Comparison of ENCODE assay signal across 8 cellular contexts in genomic region chr22:41920271-41920976, GRCh38. TPM values are rescaled to one million over a fixed set of nuclear protein-coding genes. Genes with fewer than 3 reads are reported as not detected.
A peak's percentile ranks its signal among the peaks of the same experiment; 100 is the strongest.
DNase-seq lines count a peak whose midpoint lies in the region; ATAC-seq and TF ChIP-seq lines count a peak whose summit lies in the region.

No MANE protein-coding gene starts in this region.

- WGBS in mammary epithelial cell (ENCODE audit: low coverage, missing lambda C conversion rate): 56% methylated on average over 6 of the region's 21 CpGs
- WGBS in sigmoid colon, 2 donors: 48% methylated on average over 21 of the region's 21 CpGs

- in situ Hi-C loops in mammary epithelial cell (cut with MboI; ENCODE audit: low sequenced_read_pairs in 2 of 2): no loop called here

- DNase-seq in mammary epithelial cell (no peak), sigmoid colon (no peak), DMS 273 treated with DMSO at 0.1 percent for 48 hours (lab: John Stamatoyannopoulos, UW) (no peak), MM.1S (no peak), NCI-H526 (lab: John Stamatoyannopoulos, UW) (no peak)
- DNase-seq in activated CD8-positive, alpha-beta memory T cell treated with anti-CD3 and anti-CD28 coated beads, Interleukin-2, amount 10 ng/mL, durations not matched to agents 7 days and 5 days: no peak

- H3K9me3 ChIP-seq in mammary epithelial cell (replicated peaks; ENCODE audit: insufficient read depth, low read length) (no peaks in the 10 kb centered on the region), sigmoid colon (no peaks in the 10 kb centered on the region), MM.1S (replicated peaks; ENCODE audit: insufficient read depth, low read length) (no peaks in the 10 kb centered on the region)

- peaks cover 24% of the 10 kb centered on the region for H3K27me3 Mint-ChIP-seq in activated CD8-positive, alpha-beta memory T cell treated with anti-CD3 and anti-CD28 coated beads, Interleukin-2, amount 10 ng/mL, durations not matched to agents 7 days and 5 days

- H3K36me3 ChIP-seq in mammary epithelial cell (ENCODE audit: insufficient read depth, low read length) (no peaks in the 10 kb centered on the region), sigmoid colon (no peaks in the 10 kb centered on the region), MM.1S (replicated peaks; ENCODE audit: insufficient read depth, low read length) (no peaks in the 10 kb centered on the region)

- no peaks in the 10 kb centered on the region for H4K20me1 ChIP-seq in mammary epithelial cell (ENCODE audit: insufficient read depth, low read length)
- no peaks in the 10 kb centered on the region for H4K20me1 ChIP-seq in MM.1S (ENCODE audit: insufficient read depth, low read length)

- no peak overlapping the region for H3K27ac Mint-ChIP-seq in activated CD8-positive, alpha-beta memory T cell treated with anti-CD3 and anti-CD28 coated beads, Interleukin-2, amount 10 ng/mL, durations not matched to agents 7 days and 5 days

- no peaks in the 10 kb centered on the region for H3K9me3 Mint-ChIP-seq in activated CD8-positive, alpha-beta memory T cell treated with anti-CD3 and anti-CD28 coated beads, Interleukin-2, amount 10 ng/mL, durations not matched to agents 7 days and 5 days (ENCODE audit: low read depth)

- H3K9me2 ChIP-seq in MM.1S (replicated peaks; ENCODE audit: insufficient read depth, low read length): no peaks in the 10 kb centered on the region

- intact Hi-C loops in mammary epithelial cell (cut with micrococcal nuclease): no loop called here
- intact Hi-C loops in sigmoid colon (cut with DNase I): no loop called here

- CTCF ChIA-PET in mammary epithelial cell (lab: Charles Lee; ENCODE audit: low non-redundant PET): no interaction called here
- CTCF ChIA-PET in activated CD8-positive, alpha-beta memory T cell treated with anti-CD3 and anti-CD28 coated beads, Interleukin-2, amount 10 ng/mL, durations not matched to agents 7 days and 5 days (lab: Charles Lee): interaction anchor here (1.9 kb wide), 1 partner anchor 224 kb away, joined by 5 read pairs; no protein-coding TSS in a partner anchor

- TF ChIP-seq EP300 in sigmoid colon (IDR thresholded peaks at IDR 0.05): no peak

- BruUV-seq in mammary epithelial cell (replicated peaks; lab: Mats Ljungman, UMichigan): no TSS peak

- dilution Hi-C loops in mammary epithelial cell (cut with HindIII; ENCODE audit: low sequenced_read_pairs): no loop called here

- H3K4me2 ChIP-seq in mammary epithelial cell (ENCODE audit: insufficient read depth, low read depth, low read length) (no peak overlapping the region), MM.1S (ENCODE audit: low read depth, low read length) (no peak overlapping the region)

- H3K27me3 ChIP-seq in mammary epithelial cell (ENCODE audit: insufficient read depth, low read length) (peaks cover 4% of the 10 kb centered on the region), sigmoid colon (peaks cover 12 to 63% (median 62%) of the 10 kb centered on the region in 3 donors), MM.1S (replicated peaks; ENCODE audit: insufficient read depth, low read length) (peaks cover 35% of the 10 kb centered on the region)

- H3K4me1 ChIP-seq in mammary epithelial cell (ENCODE audit: insufficient read depth, low read length) (peaks cover 14% of the 10 kb centered on the region), sigmoid colon (peaks cover 0 to 16% (median 15%) of the 10 kb centered on the region in 4 donors), MM.1S (ENCODE audit: low read length) (peaks cover 11% of the 10 kb centered on the region; the same call in 1 of the 2 replicates)

- no peak overlapping the region for H3K27ac ChIP-seq in mammary epithelial cell (ENCODE audit: insufficient read depth, low read depth, low read length)
- H3K27ac ChIP-seq in sigmoid colon: no peak overlapping the region
- no peak overlapping the region for H3K27ac ChIP-seq in MM.1S (ENCODE audit: low read length)

- ATAC-seq in GM18909 (IDR thresholded peaks at IDR 0.05; ENCODE audit: poor library complexity, unreplicated experiment) (peak; percentile 26), HG02798 (IDR thresholded peaks at IDR 0.05; ENCODE audit: poor library complexity, unreplicated experiment) (peak; percentile 18)
- ATAC-seq in activated CD8-positive, alpha-beta memory T cell treated with anti-CD3 and anti-CD28 coated beads, Interleukin-2, amount 10 ng/mL, durations not matched to agents 7 days and 5 days: no peak

- no peak for TF ChIP-seq POLR2A in sigmoid colon (IDR thresholded peaks at IDR 0.05)

- H3K9ac ChIP-seq in mammary epithelial cell (ENCODE audit: insufficient read depth, low read length) (no peak overlapping the region), MM.1S (ENCODE audit: low read length) (no peak overlapping the region)

- H3K4me3 ChIP-seq in mammary epithelial cell (replicated peaks in 1 of 3; ENCODE audit: insufficient read depth in 1 of 3, low read depth in 2 of 3, low read length in 3 of 3) (no peak overlapping the region), sigmoid colon (peak overlapping the region in 3 of 4 donors; percentile 33 to 52 (median 51)), MM.1S (ENCODE audit: low read length) (no peak overlapping the region)

- H3K79me2 ChIP-seq in mammary epithelial cell (ENCODE audit: insufficient read depth, low read length): no peaks in the 10 kb centered on the region
- H3K79me2 ChIP-seq in MM.1S (ENCODE audit: low read length): no peaks in the 10 kb centered on the region

- H3K36me3 Mint-ChIP-seq in activated CD8-positive, alpha-beta memory T cell treated with anti-CD3 and anti-CD28 coated beads, Interleukin-2, amount 10 ng/mL, durations not matched to agents 7 days and 5 days: no peaks in the 10 kb centered on the region

- H3K4me3 Mint-ChIP-seq in activated CD8-positive, alpha-beta memory T cell treated with anti-CD3 and anti-CD28 coated beads, Interleukin-2, amount 10 ng/mL, durations not matched to agents 7 days and 5 days: no peak overlapping the region

- no peaks in the 10 kb centered on the region for H3F3A ChIP-seq in MM.1S (ENCODE audit: insufficient read depth, low read length)

- TF ChIP-seq CTCF in mammary epithelial cell (conservative IDR thresholded peaks at IDR 0.05 in 1 of 2, IDR thresholded peaks at IDR 0.05 in 1 of 2; ENCODE audit: extremely low read depth in 1 of 2, insufficient read depth in 1 of 2, low read depth in 1 of 2, low read length in 2 of 2): no peak
- no peak for TF ChIP-seq CTCF in sigmoid colon (IDR thresholded peaks at IDR 0.05)
- TF ChIP-seq CTCF in MM.1S (IDR thresholded peaks at IDR 0.05; ENCODE audit: low read length): no peak

- H2AFZ ChIP-seq in mammary epithelial cell (ENCODE audit: low read depth, low read length) (peak overlapping the region; percentile 75), MM.1S (ENCODE audit: low read length) (no peak overlapping the region)

- peaks cover 11% of the 10 kb centered on the region for H3K4me1 Mint-ChIP-seq in activated CD8-positive, alpha-beta memory T cell treated with anti-CD3 and anti-CD28 coated beads, Interleukin-2, amount 10 ng/mL, durations not matched to agents 7 days and 5 days

RNA-seq across cellular contexts. Expression of gene SHISA8, which starts 5.5 kb away (rescaled TPM):
- total RNA-seq in mammary epithelial cell: not detected
- not detected for polyA plus RNA-seq in mammary epithelial cell
- polyA minus RNA-seq in mammary epithelial cell: not detected
- total RNA-seq in sigmoid colon: not detected
- polyA plus RNA-seq in sigmoid colon: under 1 TPM in 1 of 3 donors, not detected in 2; 0.12 TPM
- total RNA-seq in activated CD8-positive, alpha-beta memory T cell treated with anti-CD3 and anti-CD28 coated beads, Interleukin-2, amount 10 ng/mL, durations not matched to agents 7 days and 5 days: under 1 TPM; 0.30 to 0.70 TPM

RNA-seq across cellular contexts. Expression of gene TNFRSF13C, which starts 6.2 kb away (rescaled TPM):
- total RNA-seq in mammary epithelial cell: under 1 TPM; under 0.01 to 0.21 TPM
- polyA plus RNA-seq in mammary epithelial cell: 0.07 TPM
- not detected for polyA minus RNA-seq in mammary epithelial cell
- not detected for total RNA-seq in sigmoid colon
- polyA plus RNA-seq in sigmoid colon: 10 to 100 TPM in 1 of 3 donors, 1 to 10 TPM in 1, under 1 TPM in 1; 0.23 to 23.9 (median 1.2) TPM
- 1 to 10 TPM in 1 of 2 experiments, under 1 TPM in 1; 0.89 to 3.1 TPM for total RNA-seq in activated CD8-positive, alpha-beta memory T cell treated with anti-CD3 and anti-CD28 coated beads, Interleukin-2, amount 10 ng/mL, durations not matched to agents 7 days and 5 days

RNA-seq across cellular contexts. Expression of gene CENPM, which starts 26.5 kb away (rescaled TPM):
- total RNA-seq in mammary epithelial cell (10 to 100 TPM in 1 of 2 donors, under 1 TPM in 1; 0.50 to 20.0 TPM), sigmoid colon (1 to 10 TPM in 3 of 4 donors, not detected in 1; 1.1 to 5.4 (median 2.5) TPM)
- polyA plus RNA-seq in mammary epithelial cell (38.2 TPM), sigmoid colon (10 to 100 TPM; 24.0 to 48.5 (median 35.8) TPM)
- polyA minus RNA-seq in mammary epithelial cell: 24.8 TPM
- 10 to 100 TPM; 74.0 to 95.8 TPM for total RNA-seq in activated CD8-positive, alpha-beta memory T cell treated with anti-CD3 and anti-CD28 coated beads, Interleukin-2, amount 10 ng/mL, durations not matched to agents 7 days and 5 days

RNA-seq across cellular contexts. Expression of gene SEPTIN3, which starts 48.8 kb away (rescaled TPM):
- total RNA-seq in mammary epithelial cell (1 to 10 TPM in 1 of 2 donors, under 1 TPM in 1; 0.73 to 1.7 TPM), sigmoid colon (1 to 10 TPM; 1.1 to 1.6 (median 1.3) TPM)
- polyA plus RNA-seq in mammary epithelial cell (0.70 TPM), sigmoid colon (under 1 TPM; 0.46 to 0.71 (median 0.60) TPM)
- polyA minus RNA-seq in mammary epithelial cell: not detected
- total RNA-seq in activated CD8-positive, alpha-beta memory T cell treated with anti-CD3 and anti-CD28 coated beads, Interleukin-2, amount 10 ng/mL, durations not matched to agents 7 days and 5 days: 1 to 10 TPM; 1.2 TPM

Comparison
In these comparisons a context has a peak if more than half of its experiments do, and no peak if none do; other contexts are left out.
1. H3K4me3 ChIP-seq: peak in sigmoid colon (3 of 4); none in mammary epithelial cell (0 of 3) and MM.1S (single experiment).